18 cellular contexts compared by ENCODE assay signal in the genomic region with DNA sequence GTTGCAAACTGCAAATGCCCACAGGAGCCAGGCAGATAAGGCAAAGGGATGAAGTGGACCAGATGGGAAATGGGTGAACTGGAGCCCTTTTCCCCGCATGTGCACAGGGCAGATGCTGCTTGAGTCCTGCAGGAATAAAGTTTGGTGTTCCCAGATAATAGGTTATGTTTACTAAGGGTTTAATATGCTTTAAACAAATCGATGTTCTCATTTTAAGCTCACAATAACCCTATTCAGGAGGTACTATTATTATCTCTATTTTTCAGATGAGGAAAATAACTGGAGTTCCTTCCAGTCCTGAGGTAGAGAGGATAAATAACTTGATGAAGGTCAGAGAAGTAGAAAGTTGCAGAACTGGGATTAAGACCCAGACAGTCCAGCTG.
"Had no signal": no experiment of that assay in that cellular context is flagged by ENCODE, and none has a peak within 500 bp of the region (broad histone marks: within the 10 kb centered on the region; RNA-seq: fewer than 3 reads in every experiment).

No MANE protein-coding gene starts in this region.

- H3K27ac ChIP-seq: dorsolateral prefrontal cortex, gastrocnemius medialis, heart right ventricle, ovary, upper lobe of left lung had no signal

- ATAC-seq: gastrocnemius medialis; heart right ventricle; mucosa of descending colon; naive thymus-derived CD8-positive, alpha-beta T cell; right cardiac atrium; stimulated activated effector memory CD8-positive, alpha-beta T cell treated with anti-CD3 and anti-CD28 coated beads, Interleukin-12 subunit alpha, Interleukin-12 subunit beta, amount 100 ng/mL, for 72 hours; stimulated activated naive CD8-positive, alpha-beta T cell treated with anti-CD3 and anti-CD28 coated beads, Interleukin-15, Interleukin-2, amounts not matched to agents 100 U/mL and 50 U/mL, for 24 hours had no signal

- H3K4me1 Mint-ChIP-seq: naive thymus-derived CD8-positive, alpha-beta T cell; neural crest cell; stimulated activated effector memory CD8-positive, alpha-beta T cell treated with anti-CD3 and anti-CD28 coated beads, Interleukin-12 subunit alpha, Interleukin-12 subunit beta, amount 100 ng/mL, for 72 hours had no signal

- H3K4me3 Mint-ChIP-seq: naive thymus-derived CD8-positive, alpha-beta T cell; neural crest cell; stimulated activated effector memory CD8-positive, alpha-beta T cell treated with anti-CD3 and anti-CD28 coated beads, Interleukin-12 subunit alpha, Interleukin-12 subunit beta, amount 100 ng/mL, for 72 hours had no signal

- H3K27me3 ChIP-seq: dorsolateral prefrontal cortex, gastrocnemius medialis, heart right ventricle, ovary, tibial artery, upper lobe of left lung had no signal

- H3K9me3 ChIP-seq: gastrocnemius medialis, mucosa of descending colon, upper lobe of left lung had no signal

- H3K27ac Mint-ChIP-seq: naive thymus-derived CD8-positive, alpha-beta T cell; progenitor cell of endocrine pancreas; stimulated activated effector memory CD8-positive, alpha-beta T cell treated with anti-CD3 and anti-CD28 coated beads, Interleukin-12 subunit alpha, Interleukin-12 subunit beta, amount 100 ng/mL, for 72 hours had no signal

- H3K36me3 ChIP-seq: gastrocnemius medialis, heart right ventricle, ovary, tibial artery, upper lobe of left lung had no signal

- H3K4me1 ChIP-seq: gastrocnemius medialis, heart right ventricle, upper lobe of left lung had no signal

- H3K36me3 Mint-ChIP-seq: stimulated activated effector memory CD8-positive, alpha-beta T cell treated with anti-CD3 and anti-CD28 coated beads, Interleukin-12 subunit alpha, Interleukin-12 subunit beta, amount 100 ng/mL, for 72 hours had no signal

- DNase-seq: cortex of kidney; dorsolateral prefrontal cortex; effector CD8-positive, alpha-beta T cell; gastrocnemius medialis; heart right ventricle; hypothalamus; mucosa of descending colon; naive thymus-derived CD8-positive, alpha-beta T cell; ovary; right cardiac atrium; stimulated activated CD4-positive, alpha-beta T cell treated with anti-CD3 and anti-CD28 coated beads, Interleukin-4, amount 100 ng/mL, for 1 hour; stimulated activated CD8-positive, alpha-beta memory T cell treated with anti-CD3 and anti-CD28 coated beads, Interleukin-4, amount 100 ng/mL, for 48 hours; stimulated activated naive CD8-positive, alpha-beta T cell treated with anti-CD3 and anti-CD28 coated beads, Interleukin-15, Interleukin-2, amounts not matched to agents 100 U/mL and 50 U/mL, for 24 hours; tibial artery; upper lobe of left lung had no signal

- H3K4me3 ChIP-seq: dorsolateral prefrontal cortex, gastrocnemius medialis, heart right ventricle, mucosa of descending colon, ovary, tibial artery, upper lobe of left lung had no signal

- H3K27me3 Mint-ChIP-seq: progenitor cell of endocrine pancreas had no signal
